ENCODE assay signal across 11 cellular contexts in the genomic region with DNA sequence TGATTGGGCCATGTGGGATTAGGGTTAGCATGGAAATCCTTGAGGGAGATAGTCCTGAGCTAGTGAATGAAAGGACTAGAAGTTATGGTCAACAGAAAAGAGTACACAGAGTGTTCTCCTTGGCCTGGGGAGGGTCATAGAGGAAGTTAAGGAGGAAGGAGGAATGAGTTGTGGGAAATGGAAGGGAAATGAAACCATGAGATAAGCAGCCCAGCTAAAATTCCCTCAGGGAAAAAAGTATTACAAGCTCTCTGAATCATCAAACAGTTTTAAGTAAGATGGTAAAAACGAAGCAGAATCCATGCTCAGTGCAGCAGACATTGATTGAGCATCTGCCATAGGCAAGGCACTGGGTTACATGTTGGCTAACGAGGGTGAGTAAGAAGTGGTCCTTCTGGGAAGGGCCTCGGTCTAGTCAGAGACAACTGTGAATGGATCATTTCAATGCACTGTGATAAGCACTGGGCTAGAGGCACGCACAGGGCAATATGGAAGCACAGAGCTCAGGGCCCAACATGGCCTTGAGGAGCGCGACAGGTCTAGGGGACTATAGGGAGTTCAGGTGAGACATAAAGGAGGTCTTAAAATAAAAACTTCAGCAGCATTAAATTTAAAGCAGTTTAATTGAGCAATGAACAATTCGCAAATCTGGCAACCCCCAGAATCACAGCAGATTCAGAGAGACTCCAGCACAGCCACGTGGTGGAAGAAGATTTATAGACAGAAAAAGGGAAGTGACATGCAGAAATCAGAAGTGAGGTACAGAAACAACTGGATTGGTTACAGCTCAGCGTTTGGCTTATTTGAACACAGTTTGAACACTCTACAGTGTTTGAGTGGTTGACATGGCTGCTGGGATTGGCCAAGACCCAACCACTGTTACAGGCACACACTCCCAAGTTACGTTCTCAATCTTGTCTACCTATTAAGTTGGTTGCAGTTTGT.
A peak's percentile ranks its signal among the peaks of the same experiment; 100 is the strongest.
DNase-seq lines count a peak whose midpoint lies in the region; ATAC-seq, FAIRE-seq and TF ChIP-seq lines count a peak whose summit lies in the region.
"Had no signal": no experiment of that assay in that cellular context is flagged by ENCODE, and none has a peak within 500 bp of the region (broad histone marks: within the 10 kb centered on the region; RNA-seq: fewer than 3 reads in every experiment).

No MANE protein-coding gene starts in this region.

- no peaks in the 10 kb centered on the region for H4K20me1 ChIP-seq in osteoblast (ENCODE audit: insufficient read depth, low read length)

- WGBS in small intestine, 3 donors, result 71 to 81% (median 74%) methylated on average over 10 of the region's 10 CpGs

- no peak for TF ChIP-seq CTCF in osteoblast (IDR thresholded peaks at IDR 0.05; ENCODE audit: extremely low read depth, low read depth, low read length)

- peak overlapping the region; percentile 7 for H3K4me2 ChIP-seq in osteoblast (ENCODE audit: insufficient read depth, low read length)
- H3K4me2 ChIP-seq: KMS-11 had no signal

- no peaks in the 10 kb centered on the region for H3K79me2 ChIP-seq in osteoblast (ENCODE audit: insufficient read depth, low read length)

- H3K9me3 ChIP-seq in osteoblast (ENCODE audit: low read depth, low read length), result no peaks in the 10 kb centered on the region
- H3K9me3 ChIP-seq in small intestine (ENCODE audit: control insufficient read depth, low read depth), result no peaks in the 10 kb centered on the region

- H3K27ac ChIP-seq in osteoblast (ENCODE audit: low read depth, low read length) (peak overlapping the region; percentile 91), small intestine (ENCODE audit: low read depth in 1 of 2, low read length in 1 of 2) (peak overlapping the region in 1 of 2 donors; percentile 33)
- H3K27ac ChIP-seq: KMS-11 had no signal

- H3K4me3 ChIP-seq in osteoblast (ENCODE audit: insufficient read depth, low read length), result peak overlapping the region; percentile 25
- H3K4me3 ChIP-seq in small intestine (ENCODE audit: low read depth in 1 of 2, low read length in 2 of 2), result no peak overlapping the region

- H3K4me1 ChIP-seq in osteoblast (ENCODE audit: insufficient read depth, low read length), result peaks cover 67% of the 10 kb centered on the region
- no peaks in the 10 kb centered on the region for H3K4me1 ChIP-seq in small intestine (ENCODE audit: control insufficient read depth in 2 of 2, insufficient read depth in 1 of 2, low read depth in 1 of 2, low read length in 1 of 2)

- no peak overlapping the region for H2AFZ ChIP-seq in osteoblast (ENCODE audit: low read length)

- no peak for FAIRE-seq in small intestine (lab: Jason Lieb, UNC)

- H3K36me3 ChIP-seq in osteoblast (ENCODE audit: insufficient read depth, low read length), result no peaks in the 10 kb centered on the region
- H3K36me3 ChIP-seq in small intestine (ENCODE audit: control insufficient read depth in 2 of 2, insufficient read depth in 2 of 2, low read length in 2 of 2), result no peaks in the 10 kb centered on the region

- ATAC-seq in GM21515 (IDR thresholded peaks at IDR 0.05; ENCODE audit: unreplicated experiment), result no peak

- no peaks in the 10 kb centered on the region for H3K27me3 ChIP-seq in osteoblast (ENCODE audit: insufficient read depth, low read length)
- H3K27me3 ChIP-seq in small intestine (ENCODE audit: control insufficient read depth in 2 of 2, insufficient read depth in 2 of 2, low read length in 2 of 2), result no peaks in the 10 kb centered on the region

- peak; percentile 57 for DNase-seq in EL
- DNase-seq in NOMO-1 treated with dmso at 0.1 percent for 144 hours (lab: John Stamatoyannopoulos, UW; ENCODE audit: unreplicated experiment), result peak; percentile 87
- DNase-seq in dermis blood vessel endothelial cell, result peak; percentile 34
- DNase-seq in osteoblast (ENCODE audit: insufficient read length, low spot score, missing footprints), result no peak
- DNase-seq in small intestine, result no peak
- DNase-seq in A172 (ENCODE audit: low spot score), result no peak
- no peak for DNase-seq in COR-L47 (lab: John Stamatoyannopoulos, UW)
- DNase-seq: activated CD4-positive, alpha-beta T cell treated with anti-CD3 and anti-CD28 coated beads, Interleukin-2, amount 50 U/mL, for 48 hours; head of caudate nucleus had no signal

Comparison
In these comparisons a context has a peak if more than half of its experiments do, and no peak if none do; other contexts are left out.
1. DNase-seq: peak in EL (single experiment), NOMO-1 treated with dmso at 0.1 percent for 144 hours (single experiment) and dermis blood vessel endothelial cell (single experiment); none in osteoblast (single experiment), small intestine (single experiment), A172 (single experiment) and COR-L47 (single experiment).